ENCODE assay signal across 30 cellular contexts in genomic region chr19:53161123-53161522, GRCh38.
"Had no signal": no experiment of that assay in that cellular context is flagged by ENCODE, and none has a peak within 500 bp of the region (broad histone marks: within the 10 kb centered on the region; RNA-seq: fewer than 3 reads in every experiment).

No MANE protein-coding gene starts in this region.

- H2AFZ ChIP-seq: hepatocyte, parathyroid adenoma had no signal

- H3K79me2 ChIP-seq: parathyroid adenoma had no signal

- H3K4me3 ChIP-seq: body of pancreas, hepatocyte, left ventricle myocardium inferior, right lobe of liver, skin epidermis, tibial artery had no signal

- H3K27me3 ChIP-seq: body of pancreas, foreskin keratinocyte, hepatocyte, right lobe of liver, tibial artery had no signal

- H3K27ac ChIP-seq: body of pancreas, foreskin keratinocyte, hepatocyte, left ventricle myocardium inferior, parathyroid adenoma, right lobe of liver, skin epidermis, tibial artery had no signal

- ATAC-seq: activated CD4-positive, alpha-beta T cell treated with anti-CD3 and anti-CD28 coated beads for 36 hours; activated T-cell treated with anti-CD3 and anti-CD28 coated beads, Interleukin-2, amount 50 U/mL, for 4 hours; body of pancreas; foreskin keratinocyte; naive thymus-derived CD8-positive, alpha-beta T cell; right lobe of liver; stimulated activated effector memory CD8-positive, alpha-beta T cell treated with anti-CD3 and anti-CD28 coated beads, Interleukin-12 subunit alpha, Interleukin-12 subunit beta, amount 100 ng/mL, for 72 hours; stimulated activated naive CD8-positive, alpha-beta T cell treated with anti-CD3 and anti-CD28 coated beads, Interleukin-15, amount 100 ng/mL, for 72 hours; WTC11 had no signal

- H3K4me1 ChIP-seq: foreskin keratinocyte, parathyroid adenoma, right lobe of liver had no signal

- DNase-seq: activated CD4-positive, alpha-beta T cell treated with anti-CD3 and anti-CD28 coated beads for 36 hours; activated CD4-positive, alpha-beta T cell treated with anti-CD3 and anti-CD28 coated beads, Interleukin-2, amount 50 U/mL, for 4 hours; activated CD8-positive, alpha-beta memory T cell treated with anti-CD3 and anti-CD28 coated beads for 24 hours; activated CD8-positive, alpha-beta memory T cell treated with anti-CD3 and anti-CD28 coated beads, Interleukin-2, amount 50 U/mL, for 48 hours; activated naive CD4-positive, alpha-beta T cell; activated T-cell treated with anti-CD3 and anti-CD28 coated beads, Interleukin-2, amount 50 U/mL, for 4 hours; amygdala; body of pancreas; caudate nucleus; effector CD4-positive, alpha-beta T cell; foreskin keratinocyte; immature natural killer cell; left ventricle myocardium inferior; mammary epithelial cell; naive thymus-derived CD8-positive, alpha-beta T cell; right lobe of liver; stimulated activated CD4-positive, alpha-beta T cell treated with anti-CD3 and anti-CD28 coated beads, Interleukin-1b, Interleukin-23, amount 100 ng/mL, for 48 hours; stimulated activated naive CD8-positive, alpha-beta T cell treated with anti-CD3 and anti-CD28 coated beads, Interleukin-15, amount 100 ng/mL, for 72 hours; SW 1271; T-helper 2 cell; tibial artery had no signal

- H3K36me3 ChIP-seq: right lobe of liver had no signal

- FAIRE-seq: endometrium had no signal

- H3K4me2 ChIP-seq: hepatocyte had no signal

- H3K27me3 Mint-ChIP-seq: activated CD4-positive, alpha-beta T cell treated with anti-CD3 and anti-CD28 coated beads for 36 hours; naive thymus-derived CD8-positive, alpha-beta T cell; stimulated activated naive CD8-positive, alpha-beta T cell treated with anti-CD3 and anti-CD28 coated beads, Interleukin-15, amount 100 ng/mL, for 72 hours had no signal

- H3K27ac Mint-ChIP-seq: activated CD4-positive, alpha-beta T cell treated with anti-CD3 and anti-CD28 coated beads for 36 hours; activated T-helper 2 cell treated with anti-CD3 and anti-CD28 coated beads, Interferon-gamma antibody, Interleukin-2, Interleukin-4, amounts not matched to agents 10 μg/mL and 5 μg/mL and 100 μg/mL, durations not matched to agents 14 hours and 24 hours and 36 hours; dendritic cell treated with granulocyte-macrophage colony-stimulating factor and Interleukin-4, amounts not matched to agents 40 ng/mL and 50 ng/mL, for 4 days; immature natural killer cell; mesothelial cell of epicardium; naive thymus-derived CD8-positive, alpha-beta T cell; stimulated activated effector memory CD8-positive, alpha-beta T cell treated with anti-CD3 and anti-CD28 coated beads, Interleukin-12 subunit alpha, Interleukin-12 subunit beta, amount 100 ng/mL, for 72 hours; stimulated activated naive CD8-positive, alpha-beta T cell treated with anti-CD3 and anti-CD28 coated beads, Interleukin-15, amount 100 ng/mL, for 72 hours; WTC11 had no signal

- H3K4me3 Mint-ChIP-seq: activated CD4-positive, alpha-beta T cell treated with anti-CD3 and anti-CD28 coated beads for 36 hours; activated T-cell treated with anti-CD3 and anti-CD28 coated beads, Interleukin-2, amount 50 U/mL, for 4 hours; dendritic cell treated with granulocyte-macrophage colony-stimulating factor and Interleukin-4, amounts not matched to agents 40 ng/mL and 50 ng/mL, for 4 days; mesothelial cell of epicardium; stimulated activated effector memory CD8-positive, alpha-beta T cell treated with anti-CD3 and anti-CD28 coated beads, Interleukin-12 subunit alpha, Interleukin-12 subunit beta, amount 100 ng/mL, for 72 hours; stimulated activated naive CD8-positive, alpha-beta T cell treated with anti-CD3 and anti-CD28 coated beads, Interleukin-15, amount 100 ng/mL, for 72 hours; WTC11 had no signal
